Comparison of ENCODE assay signal across 26 cellular contexts in genomic region chr14:49545716-49546115, GRCh38.
"Had no signal": no experiment of that assay in that cellular context is flagged by ENCODE, and none has a peak within 500 bp of the region (broad histone marks: within the 10 kb centered on the region; RNA-seq: fewer than 3 reads in every experiment).

No MANE protein-coding gene starts in this region.

- ATAC-seq: esophagus mucosa; foreskin keratinocyte; gastroesophageal sphincter; heart right ventricle; mucosa of descending colon; natural killer cell treated with Interleukin-12 subunit alpha and Interleukin-12 subunit beta and Interleukin-15 and Interleukin-18, amount 100 ng/mL, for 72 hours; psoas muscle; right cardiac atrium; stimulated activated naive B cell treated with anti-CD40 and anti-IgM and Interleukin-4, amounts not matched to agents 10 μg/mL and 1 μg/mL and 100 μg/mL, for 72 hours had no signal

- DNase-seq: dorsolateral prefrontal cortex; effector CD4-positive, alpha-beta T cell; foreskin keratinocyte; heart right ventricle; hippocampal formation; mucosa of descending colon; naive B cell; posterior cingulate gyrus; psoas muscle; right cardiac atrium; stimulated activated CD4-positive, alpha-beta T cell treated with anti-CD3 and anti-CD28 coated beads, Interleukin-15, amount 100 ng/mL, for 24 hours; stimulated activated CD4-positive, alpha-beta T cell treated with anti-CD3 and anti-CD28 coated beads, Interleukin-2, amount 100 ng/mL, for 48 hours; stimulated activated naive B cell treated with anti-CD40 and anti-IgM and Interleukin-4, amounts not matched to agents 10 μg/mL and 1 μg/mL and 100 μg/mL, for 72 hours; upper lobe of left lung had no signal

- H3K9me3 Mint-ChIP-seq: natural killer cell treated with Interleukin-12 subunit alpha and Interleukin-12 subunit beta and Interleukin-15 and Interleukin-18, amount 100 ng/mL, for 72 hours; stimulated activated naive CD8-positive, alpha-beta T cell treated with anti-CD3 and anti-CD28 coated beads, Interleukin-15, Interleukin-2, amounts not matched to agents 100 ng/mL and 50 ng/mL, for 24 hours had no signal

- H3K9me3 ChIP-seq: gastroesophageal sphincter, psoas muscle, thoracic aorta, tibial nerve had no signal

- H3K27me3 Mint-ChIP-seq: naive B cell; stimulated activated naive B cell treated with anti-CD40 and anti-IgM and Interleukin-4, amounts not matched to agents 10 μg/mL and 1 μg/mL and 100 μg/mL, for 72 hours; stimulated activated naive CD8-positive, alpha-beta T cell treated with anti-CD3 and anti-CD28 coated beads, Interleukin-15, Interleukin-2, amounts not matched to agents 100 ng/mL and 50 ng/mL, for 24 hours had no signal

- H3K36me3 Mint-ChIP-seq: natural killer cell treated with Interleukin-12 subunit alpha and Interleukin-12 subunit beta and Interleukin-15 and Interleukin-18, amount 100 ng/mL, for 72 hours had no signal

- H3K36me3 ChIP-seq: gastroesophageal sphincter, heart right ventricle, thoracic aorta, upper lobe of left lung had no signal

- H3K4me1 ChIP-seq: foreskin keratinocyte, gastroesophageal sphincter, heart right ventricle, psoas muscle, tibial nerve, upper lobe of left lung had no signal

- H3K4me3 Mint-ChIP-seq: memory B cell; mesothelial cell of epicardium; natural killer cell treated with Interleukin-12 subunit alpha and Interleukin-12 subunit beta and Interleukin-15 and Interleukin-18, amount 100 ng/mL, for 72 hours; neural crest cell; stimulated activated naive B cell treated with anti-CD40 and anti-IgM and Interleukin-4, amounts not matched to agents 10 μg/mL and 1 μg/mL and 100 μg/mL, for 72 hours; stimulated activated naive CD8-positive, alpha-beta T cell treated with anti-CD3 and anti-CD28 coated beads, Interleukin-15, Interleukin-2, amounts not matched to agents 100 ng/mL and 50 ng/mL, for 24 hours had no signal

- H3K4me1 Mint-ChIP-seq: memory B cell; naive B cell; stimulated activated naive B cell treated with anti-CD40 and anti-IgM and Interleukin-4, amounts not matched to agents 10 μg/mL and 1 μg/mL and 100 μg/mL, for 72 hours had no signal

- H3K27me3 ChIP-seq: dorsolateral prefrontal cortex, foreskin keratinocyte, gastroesophageal sphincter, heart right ventricle, tibial nerve, upper lobe of left lung had no signal

- H3K27ac ChIP-seq: dorsolateral prefrontal cortex, epithelial cell of prostate, foreskin keratinocyte, gastroesophageal sphincter, heart right ventricle, psoas muscle, skin epidermis, thoracic aorta, tibial nerve, upper lobe of left lung had no signal

- H3K4me3 ChIP-seq: dorsolateral prefrontal cortex, gastroesophageal sphincter, heart right ventricle, lung, mucosa of descending colon, psoas muscle, skin epidermis, thoracic aorta, tibial nerve, upper lobe of left lung had no signal

- H3K27ac Mint-ChIP-seq: memory B cell; mesothelial cell of epicardium; natural killer cell treated with Interleukin-12 subunit alpha and Interleukin-12 subunit beta and Interleukin-15 and Interleukin-18, amount 100 ng/mL, for 72 hours; stimulated activated naive B cell treated with anti-CD40 and anti-IgM and Interleukin-4, amounts not matched to agents 10 μg/mL and 1 μg/mL and 100 μg/mL, for 72 hours; stimulated activated naive CD8-positive, alpha-beta T cell treated with anti-CD3 and anti-CD28 coated beads, Interleukin-15, Interleukin-2, amounts not matched to agents 100 ng/mL and 50 ng/mL, for 24 hours had no signal
